11 cellular contexts compared by ENCODE assay signal in the genomic region with DNA sequence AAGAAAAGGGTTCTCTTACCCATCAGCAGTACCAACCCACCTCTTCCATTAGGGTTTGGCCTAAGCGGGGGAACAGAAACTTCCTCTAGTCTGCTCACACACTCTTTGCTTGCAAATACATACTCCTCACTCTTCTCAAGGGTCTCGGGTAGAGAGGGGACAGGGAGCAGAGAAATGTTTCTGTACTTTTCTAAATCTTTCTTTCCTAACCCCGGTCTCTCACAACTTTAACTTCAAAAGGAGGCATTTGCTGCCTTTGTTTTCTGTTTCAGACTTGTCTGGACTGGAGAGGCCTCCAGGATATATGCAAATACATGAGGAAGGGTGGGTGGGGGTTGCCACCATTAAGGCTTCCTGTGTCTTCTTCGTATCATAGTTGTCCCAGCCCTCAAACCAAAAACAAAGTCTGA. TPM values are rescaled to one million over a fixed set of nuclear protein-coding genes. Genes with fewer than 3 reads are reported as not detected.
A peak's percentile ranks its signal among the peaks of the same experiment; 100 is the strongest.
DNase-seq lines count a peak whose midpoint lies in the region; ATAC-seq and TF ChIP-seq lines count a peak whose summit lies in the region.
"Had no signal": no experiment of that assay in that cellular context is flagged by ENCODE, and none has a peak within 500 bp of the region (broad histone marks: within the 10 kb centered on the region; RNA-seq: fewer than 3 reads in every experiment).

No MANE protein-coding gene starts in this region.

- intact Hi-C loops in esophagus squamous epithelium (cut with DNase I) = no loop called here

- H3K27me3 ChIP-seq in RWPE2 (ENCODE audit: insufficient read depth, poor library complexity, severe bottlenecking) (no peaks in the 10 kb centered on the region), esophagus squamous epithelium (no peaks in the 10 kb centered on the region)
- H3K27me3 ChIP-seq: brain microvascular endothelial cell had no signal

- WGBS in esophagus squamous epithelium, 2 donors = 24 to 47% methylated on average over 4 of the region's 4 CpGs

- H3K4me3 ChIP-seq in GM12864 (ENCODE audit: low read depth, low read length) = peak overlapping the region; percentile 37
- H3K4me3 ChIP-seq in RWPE2 (ENCODE audit: severe bottlenecking) = no peak overlapping the region
- H3K4me3 ChIP-seq in esophagus squamous epithelium = no peak overlapping the region

- H3K9me3 ChIP-seq in RWPE2 (ENCODE audit: severe bottlenecking) (no peaks in the 10 kb centered on the region), esophagus squamous epithelium (no peaks in the 10 kb centered on the region)

- peak; percentile 63 for ATAC-seq in GM21786 (IDR thresholded peaks at IDR 0.05; ENCODE audit: unreplicated experiment)
- no peak; the same call in 2 of the 3 replicates for ATAC-seq in RWPE2 (ENCODE audit: low read depth)

- DNase-seq in GM12864 (ENCODE audit: low read depth) = peak; percentile 85
- no peak for DNase-seq in RWPE2 (ENCODE audit: low spot score)
- DNase-seq in esophagus squamous epithelium (lab: John Stamatoyannopoulos, UW) = no peak
- no peak for DNase-seq in retina
- DNase-seq in DMS 273 treated with DMSO at 0.1 percent for 48 hours (lab: John Stamatoyannopoulos, UW) = no peak
- no peak for DNase-seq in COR-L47 (lab: John Stamatoyannopoulos, UW)
- DNase-seq in GM19240 (ENCODE audit: insufficient read length, low spot score) = no peak
- DNase-seq: brain microvascular endothelial cell had no signal

- H3K4me1 ChIP-seq in RWPE2 (ENCODE audit: insufficient read depth, poor library complexity, severe bottlenecking) (peaks cover 36% of the 10 kb centered on the region), esophagus squamous epithelium (peaks cover 4 to 60% (median 20%) of the 10 kb centered on the region in 3 donors)

- peak overlapping the region; percentile 47 for H3K27ac ChIP-seq in RWPE2 (ENCODE audit: poor library complexity, severe bottlenecking)
- H3K27ac ChIP-seq in esophagus squamous epithelium = peak overlapping the region; percentile 62 to 80 (median 72)
- H3K27ac ChIP-seq: brain microvascular endothelial cell had no signal

- TF ChIP-seq CTCF in GM12864 (IDR thresholded peaks at IDR 0.05; ENCODE audit: low read depth, low read length, missing control alignments) (no peak), RWPE2 (IDR thresholded peaks at IDR 0.05; ENCODE audit: poor library complexity, severe bottlenecking) (no peak), esophagus squamous epithelium (IDR thresholded peaks at IDR 0.05) (no peak)

- TF ChIP-seq POLR2A in esophagus squamous epithelium (IDR thresholded peaks at IDR 0.05) = no peak

- H3K36me3 ChIP-seq in RWPE2 (ENCODE audit: low read depth) = no peaks in the 10 kb centered on the region
- H3K36me3 ChIP-seq in esophagus squamous epithelium = no peaks in the 10 kb centered on the region
- H3K36me3 ChIP-seq: brain microvascular endothelial cell had no signal

RNA-seq across cellular contexts. Expression of gene LAX1, which starts 10.5 kb away (rescaled TPM):
- total RNA-seq in esophagus squamous epithelium = 1 to 10 TPM in 2 of 4 donors, under 1 TPM in 1, not detected in 1; 0.66 to 1.7 (median 1.7) TPM
- total RNA-seq: Daoy, kidney epithelial cell had no signal

RNA-seq across cellular contexts. Expression of gene ZBED6, which starts 41.0 kb away (rescaled TPM):
- total RNA-seq in esophagus squamous epithelium = 10 to 100 TPM in 3 of 4 donors, 1 to 10 TPM in 1; 7.2 to 18.7 (median 13.8) TPM

RNA-seq across cellular contexts. Expression of gene ZC3H11A, which starts 41.0 kb away (rescaled TPM):
- total RNA-seq in esophagus squamous epithelium = 10 to 100 TPM; 55.5 to 97.8 (median 72.8) TPM
